Comparison of ENCODE assay signal across 19 cellular contexts in the genomic region with DNA sequence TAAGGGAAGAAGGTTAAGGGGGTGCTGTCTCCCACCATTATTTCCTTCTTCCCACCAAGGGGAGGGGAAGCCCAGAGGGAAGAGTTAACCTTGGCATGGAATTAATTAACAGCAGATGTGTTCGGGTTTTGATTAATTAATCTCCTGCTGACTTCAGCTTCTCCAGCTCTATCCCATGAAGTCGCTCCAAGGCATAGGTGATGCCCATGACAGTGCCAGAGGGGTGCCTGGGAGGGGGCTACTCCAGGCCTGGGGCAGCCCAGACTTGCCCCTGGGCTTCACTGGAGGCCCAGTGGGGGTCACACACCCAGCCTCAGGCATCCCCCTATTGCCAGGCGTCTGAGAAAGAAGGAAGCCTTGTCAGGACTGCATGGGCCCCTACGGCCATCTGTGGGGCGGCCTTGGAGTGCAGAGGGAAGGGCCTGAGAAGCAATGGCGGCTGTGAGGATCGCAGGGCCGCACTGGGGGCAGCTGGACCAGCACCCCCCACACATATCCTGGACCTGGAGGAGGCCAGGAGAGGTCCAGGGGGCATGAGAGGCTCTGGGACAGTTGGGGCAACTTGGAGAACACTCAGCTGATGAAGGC. TPM values are rescaled to one million over a fixed set of nuclear protein-coding genes. Genes with fewer than 3 reads are reported as not detected.
"Had no signal": no experiment of that assay in that cellular context is flagged by ENCODE, and none has a peak within 500 bp of the region (broad histone marks: within the 10 kb centered on the region; RNA-seq: fewer than 3 reads in every experiment).

No MANE protein-coding gene starts in this region.

- H3K27ac ChIP-seq: epithelial cell of prostate, gastrocnemius medialis, parathyroid adenoma, skin epidermis, thyroid gland, vagina had no signal

- H3K36me3 Mint-ChIP-seq: naive thymus-derived CD8-positive, alpha-beta T cell; stimulated activated effector memory CD8-positive, alpha-beta T cell treated with anti-CD3 and anti-CD28 coated beads, Interleukin-12 subunit alpha, Interleukin-12 subunit beta, amount 100 ng/mL, for 72 hours; T-cell had no signal

- H3K4me1 ChIP-seq: gastrocnemius medialis, parathyroid adenoma, thyroid gland, vagina had no signal

- H3K9ac ChIP-seq: parathyroid adenoma had no signal

- H3K4me1 Mint-ChIP-seq: activated naive CD8-positive, alpha-beta T cell treated with anti-CD3 and anti-CD28 coated beads, Interleukin-2, amount 50 U/mL, for 24 hours; stimulated activated effector memory CD8-positive, alpha-beta T cell treated with anti-CD3 and anti-CD28 coated beads, Interleukin-12 subunit alpha, Interleukin-12 subunit beta, amount 100 ng/mL, for 72 hours; T-cell had no signal

- H3K4me3 Mint-ChIP-seq: activated CD8-positive, alpha-beta T cell treated with anti-CD3 and anti-CD28 coated beads for 36 hours; activated naive CD8-positive, alpha-beta T cell treated with anti-CD3 and anti-CD28 coated beads, Interleukin-2, amount 50 U/mL, for 24 hours; naive thymus-derived CD8-positive, alpha-beta T cell; stimulated activated effector memory CD8-positive, alpha-beta T cell treated with anti-CD3 and anti-CD28 coated beads, Interleukin-12 subunit alpha, Interleukin-12 subunit beta, amount 100 ng/mL, for 72 hours; T-cell had no signal

- H3K27ac Mint-ChIP-seq: activated CD8-positive, alpha-beta T cell treated with anti-CD3 and anti-CD28 coated beads for 36 hours; activated naive CD8-positive, alpha-beta T cell treated with anti-CD3 and anti-CD28 coated beads, Interleukin-2, amount 50 U/mL, for 24 hours; naive thymus-derived CD8-positive, alpha-beta T cell; stimulated activated effector memory CD8-positive, alpha-beta T cell treated with anti-CD3 and anti-CD28 coated beads, Interleukin-12 subunit alpha, Interleukin-12 subunit beta, amount 100 ng/mL, for 72 hours; T-cell had no signal

- H3K27me3 ChIP-seq: gastrocnemius medialis, thyroid gland, vagina had no signal

- DNase-seq: activated CD4-positive, alpha-beta T cell treated with anti-CD3 and anti-CD28 coated beads for 4 hours; activated CD8-positive, alpha-beta memory T cell treated with anti-CD3 and anti-CD28 coated beads, Interleukin-2, amount 50 U/mL, for 48 hours; activated CD8-positive, alpha-beta T cell treated with anti-CD3 and anti-CD28 coated beads for 36 hours; activated naive CD8-positive, alpha-beta T cell treated with anti-CD3 and anti-CD28 coated beads, Interleukin-2, amount 50 U/mL, for 24 hours; cortex of kidney; effector memory CD4-positive, alpha-beta T cell; gastrocnemius medialis; mucosa of descending colon; naive thymus-derived CD8-positive, alpha-beta T cell; retina; T-cell; T1000; thyroid gland had no signal

- H3K9me3 ChIP-seq: gastrocnemius medialis, mucosa of descending colon, thyroid gland, vagina had no signal

- H3K4me3 ChIP-seq: gastrocnemius medialis, lung, mucosa of descending colon, skin epidermis, thyroid gland, vagina had no signal

- H3K36me3 ChIP-seq: gastrocnemius medialis, thyroid gland, vagina had no signal

- H3K9me3 Mint-ChIP-seq: activated CD8-positive, alpha-beta T cell treated with anti-CD3 and anti-CD28 coated beads for 36 hours; activated naive CD8-positive, alpha-beta T cell treated with anti-CD3 and anti-CD28 coated beads, Interleukin-2, amount 50 U/mL, for 24 hours; stimulated activated effector memory CD8-positive, alpha-beta T cell treated with anti-CD3 and anti-CD28 coated beads, Interleukin-12 subunit alpha, Interleukin-12 subunit beta, amount 100 ng/mL, for 72 hours; T-cell had no signal

- ATAC-seq: activated CD8-positive, alpha-beta T cell treated with anti-CD3 and anti-CD28 coated beads for 36 hours; activated naive CD8-positive, alpha-beta T cell treated with anti-CD3 and anti-CD28 coated beads, Interleukin-2, amount 50 U/mL, for 24 hours; gastrocnemius medialis; mucosa of descending colon; naive thymus-derived CD8-positive, alpha-beta T cell; stimulated activated effector memory CD8-positive, alpha-beta T cell treated with anti-CD3 and anti-CD28 coated beads, Interleukin-12 subunit alpha, Interleukin-12 subunit beta, amount 100 ng/mL, for 72 hours; T-cell had no signal

RNA-seq across cellular contexts. Expression of a gene that starts 16.3 kb away (rescaled TPM):
- total RNA-seq: activated CD8-positive, alpha-beta T cell treated with anti-CD3 and anti-CD28 coated beads for 36 hours; naive thymus-derived CD8-positive, alpha-beta T cell; T-cell had no signal
- polyA plus RNA-seq: naive thymus-derived CD8-positive, alpha-beta T cell had no signal
